ENCODE assay signal across 27 cellular contexts in the genomic region with DNA sequence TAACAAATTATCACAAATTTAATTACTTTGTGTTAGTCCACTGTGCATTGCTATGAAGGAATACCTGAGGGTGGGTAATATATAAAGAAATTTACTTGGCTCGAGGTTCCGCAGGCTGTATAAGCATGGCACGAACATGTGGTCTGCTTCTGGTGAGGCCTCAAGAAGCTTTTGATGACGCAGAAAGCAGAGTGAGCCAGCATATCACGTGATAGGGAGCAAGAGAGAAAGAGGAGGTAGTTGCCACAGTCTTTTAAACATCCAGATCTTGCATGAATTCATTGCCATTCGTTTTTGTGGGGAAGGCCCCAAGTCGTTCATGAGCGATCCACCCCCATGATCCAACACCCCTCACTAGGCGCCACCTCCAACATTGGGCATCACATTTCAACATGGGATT.
"Had no signal": no experiment of that assay in that cellular context is flagged by ENCODE, and none has a peak within 500 bp of the region (broad histone marks: within the 10 kb centered on the region; RNA-seq: fewer than 3 reads in every experiment).

No MANE protein-coding gene starts in this region.

- H3K9me3 ChIP-seq: colonic mucosa, esophagus squamous epithelium, gastrocnemius medialis, lower lobe of right lung had no signal

- H3K27ac ChIP-seq: colonic mucosa, epithelial cell of prostate, esophagus squamous epithelium, gastrocnemius medialis, heart left ventricle, hepatocyte, lower lobe of right lung had no signal

- H3K4me1 ChIP-seq: colonic mucosa, esophagus squamous epithelium, gastrocnemius medialis, heart left ventricle, lower lobe of right lung had no signal

- H2AFZ ChIP-seq: hepatocyte had no signal

- H3K79me2 ChIP-seq: hepatocyte had no signal

- H3K4me2 ChIP-seq: hepatocyte had no signal

- H3K27me3 ChIP-seq: colonic mucosa, esophagus squamous epithelium, gastrocnemius medialis, heart left ventricle, hepatocyte had no signal

- H3K36me3 ChIP-seq: colonic mucosa, esophagus squamous epithelium, gastrocnemius medialis, heart left ventricle, lower lobe of right lung had no signal

- FAIRE-seq: endometrium, kidney had no signal

- ATAC-seq: effector memory CD8-positive, alpha-beta T cell; esophagus mucosa; gastrocnemius medialis; heart left ventricle; left colon; left lobe of liver; left ventricle myocardium superior; lower lobe of right lung; naive thymus-derived CD4-positive, alpha-beta T cell had no signal

- H3K4me3 ChIP-seq: colonic mucosa, esophagus squamous epithelium, gastrocnemius medialis, heart left ventricle, hepatocyte, lower lobe of right lung had no signal

- DNase-seq: colonic mucosa; cortex of kidney; effector CD8-positive, alpha-beta T cell; effector memory CD8-positive, alpha-beta T cell; endodermal cell; erythroblast; esophagus squamous epithelium; foreskin fibroblast; foreskin melanocyte; gastrocnemius medialis; heart left ventricle; hypothalamus; immature natural killer cell; islet precursor cell; kidney; kidney glomerular epithelial cell; left colon; left ventricle myocardium superior; lower lobe of right lung; mesenchymal stem cell; midbrain; naive thymus-derived CD4-positive, alpha-beta T cell had no signal
